Comparison of ENCODE assay signal across 26 cellular contexts in genomic region chr20:50876816-50877215, GRCh38. TPM values are rescaled to one million over a fixed set of nuclear protein-coding genes. Genes with fewer than 3 reads are reported as not detected.
DNase-seq lines count a peak whose midpoint lies in the region; ATAC-seq and TF ChIP-seq lines count a peak whose summit lies in the region.
"Had no signal": no experiment of that assay in that cellular context is flagged by ENCODE, and none has a peak within 500 bp of the region (broad histone marks: within the 10 kb centered on the region; RNA-seq: fewer than 3 reads in every experiment).

No MANE protein-coding gene starts in this region.

- H3K27ac Mint-ChIP-seq in chondrocyte (ENCODE audit: unreplicated experiment): no peak overlapping the region
- H3K27ac Mint-ChIP-seq: B cell; CD8-positive, alpha-beta T cell; GM23338; H9 had no signal

- no peaks in the 10 kb centered on the region for H3K4me1 ChIP-seq in A673 (ENCODE audit: insufficient read depth, low read length, poor library complexity, severe bottlenecking)
- H3K4me1 ChIP-seq in HUES48 (ENCODE audit: control insufficient read depth, insufficient read depth, low read length): peaks cover under 1% of the 10 kb centered on the region; the same call in 1 of the 2 replicates
- H3K4me1 ChIP-seq: Peyer's patch had no signal

- H3K4me3 Mint-ChIP-seq in chondrocyte (ENCODE audit: unreplicated experiment): no peak overlapping the region
- H3K4me3 Mint-ChIP-seq: B cell; CD8-positive, alpha-beta T cell; GM23338; H9; IgD-negative memory B cell had no signal

- H3K27ac ChIP-seq in A673 (ENCODE audit: low read depth, low read length, poor library complexity, severe bottlenecking) (no peak overlapping the region), HUES48 (ENCODE audit: low read depth, low read length) (peak overlapping the region; percentile 2)
- H3K27ac ChIP-seq: C4-2B, Peyer's patch had no signal

- H3K36me3 Mint-ChIP-seq in chondrocyte (ENCODE audit: low read depth): peaks cover 6% of the 10 kb centered on the region
- H3K36me3 Mint-ChIP-seq: IgD-negative memory B cell had no signal

- POLR2A ChIA-PET in A673 (lab: Charles Lee; ENCODE audit: low non-redundant PET): no interaction called here

- DNase-seq in A673 (ENCODE audit: low spot score) (no peak), chondrocyte (ENCODE audit: low spot score) (peak; percentile 68), sciatic nerve (ENCODE audit: low spot score) (peak; percentile 42), NCI-H748 (lab: John Stamatoyannopoulos, UW; ENCODE audit: unreplicated experiment) (no peak), GDM1 (lab: John Stamatoyannopoulos, UW) (no peak), GM03348 (ENCODE audit: low spot score) (no peak)
- DNase-seq: CD8-positive, alpha-beta T cell; DMS 273 treated with DMSO at 0.1 percent for 48 hours; DMS79; H9; NCI-H1048; NCI-H1417; NCI-H1694; NCI-H2029 treated with DMSO at 0.1 percent for 48 hours; NCI-H446 treated with DMSO at 0.1 percent for 48 hours; NCI-H526 treated with DMSO at 0.1 percent for 48 hours; SIG-M5; SK-N-SH; SW 1271 had no signal

- no peaks in the 10 kb centered on the region for H3K4me1 Mint-ChIP-seq in chondrocyte (ENCODE audit: low read depth)

- H3K9ac ChIP-seq in HUES48 (ENCODE audit: low read depth, low read length): no peak overlapping the region
- H3K9ac ChIP-seq: SK-N-SH had no signal

- no peaks in the 10 kb centered on the region for H3K36me3 ChIP-seq in A673 (ENCODE audit: insufficient read depth, low read length, poor library complexity, severe bottlenecking)
- H3K36me3 ChIP-seq in HUES48 (ENCODE audit: control insufficient read depth, insufficient read depth, low read length): peaks cover 12% of the 10 kb centered on the region; the same call in 1 of the 2 replicates
- H3K36me3 ChIP-seq: Peyer's patch had no signal

- CTCF ChIA-PET in A673 (lab: Charles Lee): no interaction called here

- H3K27me3 ChIP-seq in A673 (replicated peaks; ENCODE audit: insufficient read depth, low read depth, low read length, poor library complexity) (no peaks in the 10 kb centered on the region), HUES48 (ENCODE audit: control insufficient read depth, insufficient read depth, low read length) (no peaks in the 10 kb centered on the region)
- H3K27me3 ChIP-seq: Peyer's patch had no signal

- no peak for TF ChIP-seq CTCF in A673 (conservative IDR thresholded peaks at IDR 0.05; ENCODE audit: low read depth, low read length)
- no peak for TF ChIP-seq CTCF in chondrocyte (IDR thresholded peaks at IDR 0.05)

- intact Hi-C loops in A673 (cut with micrococcal nuclease; ENCODE audit: unreplicated experiment): no loop called here
- intact Hi-C loops in sciatic nerve (cut with DNase I): no loop called here

- H3K27me3 Mint-ChIP-seq in chondrocyte (ENCODE audit: low read depth): no peaks in the 10 kb centered on the region
- H3K27me3 Mint-ChIP-seq: B cell, IgD-negative memory B cell had no signal

- BruUV-seq in A673 (replicated peaks; lab: Mats Ljungman, UMichigan): TSS peak; percentile 72

- H3K9me3 ChIP-seq in A673 (ENCODE audit: low read depth, low read length, poor library complexity, severe bottlenecking) (no peaks in the 10 kb centered on the region), HUES48 (ENCODE audit: control insufficient read depth, insufficient read depth, low read length) (no peaks in the 10 kb centered on the region)
- H3K9me3 ChIP-seq: Peyer's patch, SK-N-SH had no signal

- H3K4me3 ChIP-seq in A673 (ENCODE audit: low read depth, low read length, poor library complexity, severe bottlenecking) (no peak overlapping the region), HUES48 (ENCODE audit: low read depth, low read length) (no peak overlapping the region)
- H3K4me3 ChIP-seq: GM23338, Peyer's patch had no signal

- ATAC-seq in sciatic nerve (no peak), GM18520 (IDR thresholded peaks at IDR 0.05; ENCODE audit: unreplicated experiment) (no peak)
- ATAC-seq: CD8-positive, alpha-beta T cell; GM23338 had no signal

- H3K9me3 Mint-ChIP-seq in chondrocyte (ENCODE audit: low read depth): no peaks in the 10 kb centered on the region
- H3K9me3 Mint-ChIP-seq: CD8-positive, alpha-beta T cell; GM23338; H9; IgD-negative memory B cell had no signal

RNA-seq across cellular contexts. Expression of gene ADNP, which starts 54.4 kb away (rescaled TPM):
- total RNA-seq in A673 (2021): 104 and 108 TPM in 2 replicates
- total RNA-seq in chondrocyte: 56.8 to 60.2 TPM (median 58.9 TPM) in 3 replicates
- total RNA-seq in sciatic nerve: 57.6 TPM

Comparison
In these comparisons a context has a peak if more than half of its experiments do, and no peak if none do; other contexts are left out.
1. DNase-seq: peak in chondrocyte (single experiment) and sciatic nerve (single experiment); none in A673 (single experiment), NCI-H748 (single experiment), GDM1 (single experiment) and GM03348 (single experiment).